In genomic region chr4:98928131-98928504, GRCh38 we compare ENCODE assay signal across 8 cellular contexts. TPM values are rescaled to one million over a fixed set of nuclear protein-coding genes. Genes with fewer than 3 reads are reported as not detected.
A peak's percentile ranks its signal among the peaks of the same experiment; 100 is the strongest.
DNase-seq lines count a peak whose midpoint lies in the region; ATAC-seq and TF ChIP-seq lines count a peak whose summit lies in the region.

No MANE protein-coding gene starts in this region.

- H3K27me3 ChIP-seq in mononuclear cell (ENCODE audit: insufficient read depth, low read length): no peaks in the 10 kb centered on the region

- H3K9me3 ChIP-seq in mononuclear cell (ENCODE audit: low read depth, low read length): no peaks in the 10 kb centered on the region

- DNase-seq in GM19238 (ENCODE audit: insufficient read length, low spot score) (peak; percentile 55), NOMO-1 treated with DMSO at 0.1 percent for 48 hours (lab: John Stamatoyannopoulos, UW; ENCODE audit: unreplicated experiment) (peak; percentile 74), epidermal melanocyte (ENCODE audit: insufficient read length, low spot score) (peak; percentile 42)
- DNase-seq in activated CD8-positive, alpha-beta memory T cell treated with anti-CD3 and anti-CD28 coated beads, Interleukin-2, amount 50 U/mL, for 1 hour (ENCODE audit: extremely low read depth): peak; percentile 26
- DNase-seq in stimulated activated CD8-positive, alpha-beta memory T cell treated with anti-CD3 and anti-CD28 coated beads, Interleukin-4, amount 100 ng/mL, for 24 hours (ENCODE audit: low read depth): peak; percentile 52

- peak overlapping the region; percentile 94 for H3K27ac ChIP-seq in C4-2B

- peak overlapping the region; percentile 94 for H3K4me3 ChIP-seq in mononuclear cell (ENCODE audit: low read length)

- peaks cover 48% of the 10 kb centered on the region for H3K4me1 ChIP-seq in mononuclear cell (ENCODE audit: insufficient read depth, low read length)

- peak; percentile 38 for ATAC-seq in HG03439 (IDR thresholded peaks at IDR 0.05; ENCODE audit: unreplicated experiment)

- TF ChIP-seq CTCF in C4-2B (conservative IDR thresholded peaks at IDR 0.05): no peak

RNA-seq across cellular contexts. Expression of gene EIF4E, which starts 0.8 kb away (rescaled TPM):
- total RNA-seq in mononuclear cell: 128 TPM

Comparison
In these comparisons a context has a peak if more than half of its experiments do, and no peak if none do; other contexts are left out.
1. Peak in every context shown above with its lines: DNase-seq, ATAC-seq, H3K4me3 ChIP-seq and H3K27ac ChIP-seq.